ENCODE assay signal across 8 cellular contexts in genomic region chr2:55418512-55419235, GRCh38. TPM values are rescaled to one million over a fixed set of nuclear protein-coding genes. Genes with fewer than 3 reads are reported as not detected.
DNase-seq lines count a peak whose midpoint lies in the region; ATAC-seq and TF ChIP-seq lines count a peak whose summit lies in the region.

No MANE protein-coding gene starts in this region.

- peaks cover 5% of the 10 kb centered on the region for H3K9me3 Mint-ChIP-seq in activated T-cell treated with anti-CD3 and anti-CD28 coated beads, Interleukin-2, amount 50 U/mL, for 4 hours
- H3K9me3 Mint-ChIP-seq in naive thymus-derived CD4-positive, alpha-beta T cell, result peaks cover 0 to 3% (median 0%) of the 10 kb centered on the region in 11 donors

- peak overlapping the region; percentile 89 for H3K4me3 Mint-ChIP-seq in activated T-cell treated with anti-CD3 and anti-CD28 coated beads, Interleukin-2, amount 50 U/mL, for 4 hours
- peak overlapping the region; percentile 86 to 98 (median 94) for H3K4me3 Mint-ChIP-seq in naive thymus-derived CD4-positive, alpha-beta T cell

- CTCF ChIA-PET in naive thymus-derived CD4-positive, alpha-beta T cell (lab: Charles Lee), result interaction anchor here (1.0 kb wide), 1 partner anchor 13 kb away, joined by 4 read pairs; no protein-coding TSS in a partner anchor

- H3K27ac ChIP-seq in Peyer's patch (peak overlapping the region; percentile 85 to 89 (median 86)), dorsolateral prefrontal cortex (peak overlapping the region; percentile 86 to 99 (median 98))
- peak overlapping the region; percentile 69 for H3K27ac ChIP-seq in naive thymus-derived CD4-positive, alpha-beta T cell (ENCODE audit: low read depth, low read length)

- peaks cover 0 to 6% (median 3%) of the 10 kb centered on the region in 4 donors for H3K4me1 ChIP-seq in Peyer's patch
- H3K4me1 ChIP-seq in naive thymus-derived CD4-positive, alpha-beta T cell (ENCODE audit: control insufficient read depth in 2 of 2, insufficient read depth in 2 of 2, low read length in 2 of 2), result peaks cover 0 to 6% of the 10 kb centered on the region in 2 donors

- POLR2A ChIA-PET in naive thymus-derived CD4-positive, alpha-beta T cell (lab: Charles Lee), result interaction anchor here (0.9 to 2.3 kb wide), 3 partner anchors 101 to 199 kb away, joined by 3 to 8 read pairs (median 5); partner anchors contain the start of genes CFAP36 and PPP4R3B

- H3K27ac Mint-ChIP-seq in naive thymus-derived CD4-positive, alpha-beta T cell, result peak overlapping the region; percentile 46 to 97 (median 85)

- peaks cover 34% of the 10 kb centered on the region for H3K4me1 Mint-ChIP-seq in activated T-cell treated with anti-CD3 and anti-CD28 coated beads, Interleukin-2, amount 50 U/mL, for 4 hours (ENCODE audit: low read depth)
- H3K4me1 Mint-ChIP-seq in naive thymus-derived CD4-positive, alpha-beta T cell, result peaks cover 5 to 49% (median 41%) of the 10 kb centered on the region in 7 donors

- TF ChIP-seq CTCF in Peyer's patch (IDR thresholded peaks at IDR 0.05) (no peak), dorsolateral prefrontal cortex (IDR thresholded peaks at IDR 0.05 in 54 of 56, conservative IDR thresholded peaks at IDR 0.05 in 2 of 56; ENCODE audit: low read depth in 1 of 56, partially characterized antibody in 56 of 56) (no peak)

- H3K4me3 ChIP-seq in Peyer's patch, result peak overlapping the region; percentile 54 to 79 (median 66)
- H3K4me3 ChIP-seq in dorsolateral prefrontal cortex, result peak overlapping the region; percentile 70 to 96 (median 88)
- H3K4me3 ChIP-seq in naive thymus-derived CD4-positive, alpha-beta T cell (ENCODE audit: low read length), result peak overlapping the region; percentile 91

- no peak for DNase-seq in activated T-cell treated with anti-CD3 and anti-CD28 coated beads, Interleukin-2, amount 50 U/mL, for 4 hours
- DNase-seq in activated T-cell treated with anti-CD3 and anti-CD28 coated beads for 4 hours (no peak), Peyer's patch (peak in 1 of 3 donors; percentile 24), dorsolateral prefrontal cortex (no peak), AG20443 (ENCODE audit: low spot score) (no peak)
- DNase-seq in naive thymus-derived CD4-positive, alpha-beta T cell, result peak in 5 of 9 donors; percentile 2 to 19 (median 4)

- ATAC-seq in activated T-cell treated with anti-CD3 and anti-CD28 coated beads, Interleukin-2, amount 50 U/mL, for 4 hours, result no peak
- ATAC-seq in naive thymus-derived CD4-positive, alpha-beta T cell, result no peak
- ATAC-seq in GM21390 (IDR thresholded peaks at IDR 0.05; ENCODE audit: unreplicated experiment), result no peak
- no peak for ATAC-seq in GM21381 (IDR thresholded peaks at IDR 0.05; ENCODE audit: unreplicated experiment)

- H3K9me3 ChIP-seq in Peyer's patch, result no peaks in the 10 kb centered on the region
- H3K9me3 ChIP-seq in naive thymus-derived CD4-positive, alpha-beta T cell (ENCODE audit: control insufficient read depth in 2 of 3, low read length in 3 of 3), result no peaks in the 10 kb centered on the region

- TF ChIP-seq POLR2A in Peyer's patch (IDR thresholded peaks at IDR 0.05), result no peak

- H3K36me3 ChIP-seq in Peyer's patch, result no peaks in the 10 kb centered on the region
- H3K36me3 ChIP-seq in naive thymus-derived CD4-positive, alpha-beta T cell (ENCODE audit: control insufficient read depth in 2 of 3, insufficient read depth in 3 of 3, low read length in 3 of 3), result no peaks in the 10 kb centered on the region

- no peaks in the 10 kb centered on the region for H3K27me3 Mint-ChIP-seq in activated T-cell treated with anti-CD3 and anti-CD28 coated beads, Interleukin-2, amount 50 U/mL, for 4 hours (ENCODE audit: low read depth)
- peaks cover 0 to 35% (median 0%) of the 10 kb centered on the region in 5 donors for H3K27me3 Mint-ChIP-seq in naive thymus-derived CD4-positive, alpha-beta T cell

- H3K27me3 ChIP-seq in Peyer's patch (no peaks in the 10 kb centered on the region), dorsolateral prefrontal cortex (no peaks in the 10 kb centered on the region)
- H3K27me3 ChIP-seq in naive thymus-derived CD4-positive, alpha-beta T cell (ENCODE audit: control insufficient read depth in 2 of 2, insufficient read depth in 2 of 2, low read length in 2 of 2), result no peaks in the 10 kb centered on the region

- intact Hi-C loops in dorsolateral prefrontal cortex (cut with DNase I), result loop anchor here (1.0 to 5.0 kb wide), 4 partner anchors 54 to 136 kb away; no protein-coding TSS in a partner anchor
- intact Hi-C loops in naive thymus-derived CD4-positive, alpha-beta T cell (cut with micrococcal nuclease), result loop anchor here (1.0 to 10.0 kb wide), 16 partner anchors 14 to 1651 kb away; partner anchors contain the start of genes CFAP36 (in 2 of the 2), CLHC1 (in 2 of the 2), MTIF2 (in 2 of the 2) and PNPT1 (in 2 of the 2)

- H3K36me3 Mint-ChIP-seq in activated T-cell treated with anti-CD3 and anti-CD28 coated beads, Interleukin-2, amount 50 U/mL, for 4 hours (ENCODE audit: insufficient read depth), result no peaks in the 10 kb centered on the region
- no peaks in the 10 kb centered on the region for H3K36me3 Mint-ChIP-seq in naive thymus-derived CD4-positive, alpha-beta T cell

RNA-seq across cellular contexts. Expression of gene CCDC88A, which starts 1.0 kb away (rescaled TPM):
- total RNA-seq in activated T-cell treated with anti-CD3 and anti-CD28 coated beads, Interleukin-2, amount 50 U/mL, for 4 hours, result 1 to 10 TPM; 6.0 to 7.3 (median 6.2) TPM
- total RNA-seq in Peyer's patch (10 to 100 TPM in 3 of 4 donors, 1 to 10 TPM in 1; 7.7 to 95.7 (median 16.9) TPM), dorsolateral prefrontal cortex (100 to 1,000 TPM; 151 to 514 (median 261) TPM)
- total RNA-seq in naive thymus-derived CD4-positive, alpha-beta T cell, result 10 to 100 TPM in 4 of 5 experiments, 1 to 10 TPM in 1; 9.9 to 53.3 (median 15.9) TPM
- 1 to 10 TPM; 1.2 to 5.1 TPM for polyA plus RNA-seq in naive thymus-derived CD4-positive, alpha-beta T cell

Comparison
In these comparisons a context has a peak if more than half of its experiments do, and no peak if none do; other contexts are left out.
1. DNase-seq: peak in naive thymus-derived CD4-positive, alpha-beta T cell (5 of 9); none in activated T-cell treated with anti-CD3 and anti-CD28 coated beads, Interleukin-2, amount 50 U/mL, for 4 hours (single experiment), activated T-cell treated with anti-CD3 and anti-CD28 coated beads for 4 hours (single experiment), dorsolateral prefrontal cortex (0 of 10) and AG20443 (single experiment).
2. Peak in every context shown above with its lines, with median percentiles within 50 percentile points of each other: H3K27ac ChIP-seq and H3K4me3 ChIP-seq.